Comparison of ENCODE assay signal across 13 cellular contexts in genomic region chr2:182066439-182067061, GRCh38.
DNase-seq lines count a peak whose midpoint lies in the region; ATAC-seq and TF ChIP-seq lines count a peak whose summit lies in the region.
"Had no signal": no experiment of that assay in that cellular context is flagged by ENCODE, and none has a peak within 500 bp of the region (broad histone marks: within the 10 kb centered on the region; RNA-seq: fewer than 3 reads in every experiment).

No MANE protein-coding gene starts in this region.

- no peaks in the 10 kb centered on the region for H3K4me1 ChIP-seq in BE2C
- H3K4me1 ChIP-seq: colonic mucosa had no signal

- H3K9me3 ChIP-seq in BE2C = no peaks in the 10 kb centered on the region
- H3K9me3 ChIP-seq: colonic mucosa, mucosa of descending colon, right lobe of liver, SJCRH30 had no signal

- no peaks in the 10 kb centered on the region for H3K36me3 ChIP-seq in BE2C
- H3K36me3 ChIP-seq: colonic mucosa, right lobe of liver, SJCRH30 had no signal

- DNase-seq in GM04503 (ENCODE audit: low read depth) = peak; percentile 78
- peak; percentile 22 for DNase-seq in RKO (ENCODE audit: low spot score)
- peak; percentile 96 for DNase-seq in fibroblast of gingiva (ENCODE audit: low read depth)
- peak; percentile 88 for DNase-seq in skeletal muscle cell (ENCODE audit: low read depth)
- DNase-seq in NCI-H146 (lab: John Stamatoyannopoulos, UW) = no peak
- DNase-seq in BE2C = no peak
- no peak for DNase-seq in Ammon's horn (ENCODE audit: low spot score)
- DNase-seq: colonic mucosa, DMS53, mucosa of descending colon, right lobe of liver, SJCRH30 had no signal

- ATAC-seq in HG03457 (IDR thresholded peaks at IDR 0.05; ENCODE audit: unreplicated experiment) = no peak
- ATAC-seq: mucosa of descending colon had no signal

- no peaks in the 10 kb centered on the region for H3K27me3 ChIP-seq in BE2C
- H3K27me3 ChIP-seq: colonic mucosa, right lobe of liver, SJCRH30 had no signal

- no peak overlapping the region for H3K4me3 ChIP-seq in skeletal muscle cell (ENCODE audit: low read depth, low read length)
- H3K4me3 ChIP-seq in BE2C (ENCODE audit: low read depth, low read length) = no peak overlapping the region
- H3K4me3 ChIP-seq: colonic mucosa, mucosa of descending colon, right lobe of liver, SJCRH30 had no signal

- no peak for TF ChIP-seq CTCF in BE2C (IDR thresholded peaks at IDR 0.05; ENCODE audit: low read depth, low read length)

Comparison
In these comparisons a context has a peak if more than half of its experiments do, and no peak if none do; other contexts are left out.
1. DNase-seq: peak in GM04503 (single experiment), RKO (single experiment), fibroblast of gingiva (single experiment) and skeletal muscle cell (single experiment); none in NCI-H146 (single experiment), BE2C (single experiment) and Ammon's horn (single experiment).